In genomic region chr11:35182317-35182939, GRCh38 we compare ENCODE assay signal across 8 cellular contexts. TPM values are rescaled to one million over a fixed set of nuclear protein-coding genes. Genes with fewer than 3 reads are reported as not detected.
A peak's percentile ranks its signal among the peaks of the same experiment; 100 is the strongest.
DNase-seq lines count a peak whose midpoint lies in the region; ATAC-seq and TF ChIP-seq lines count a peak whose summit lies in the region.

No MANE protein-coding gene starts in this region.

- H3K9me3 ChIP-seq in trophoblast cell (ENCODE audit: insufficient read depth, low read depth, low read length): no peaks in the 10 kb centered on the region

- no CpG with 5 or more reads among the region's 6 CpGs for WGBS in trophoblast cell (ENCODE audit: extremely low coverage, insufficient coverage, insufficient read length)

- peaks cover 31% of the 10 kb centered on the region for H3K36me3 Mint-ChIP-seq in natural killer cell

- no peak overlapping the region for H4K91ac ChIP-seq in trophoblast cell (ENCODE audit: low read depth, low read length)

- no peak overlapping the region for H3K23ac ChIP-seq in trophoblast cell (ENCODE audit: low read length)

- no peak overlapping the region for H2AK5ac ChIP-seq in trophoblast cell (ENCODE audit: low read length)

- peak overlapping the region; percentile 57 to 70 for H3K27ac Mint-ChIP-seq in natural killer cell

- H3K18ac ChIP-seq in trophoblast cell (ENCODE audit: low read length): no peak overlapping the region

- DNase-seq in HT-29 (ENCODE audit: low spot score): peak; percentile 34
- no peak for DNase-seq in natural killer cell
- no peak for DNase-seq in trophoblast cell
- DNase-seq in activated effector memory CD4-positive, alpha-beta T cell treated with Interleukin-2 at 50 U/mL for 16 hours: no peak
- no peak for DNase-seq in NCI-H187 (lab: John Stamatoyannopoulos, UW)
- no peak for DNase-seq in NK-92 treated with Interleukin-12 subunit alpha and Interleukin-12 subunit beta, amount 100 ng/mL, for 24 hours (lab: John Stamatoyannopoulos, UW)

- H3K79me2 ChIP-seq in trophoblast cell (ENCODE audit: control insufficient read depth, insufficient read depth, low read length, poor library complexity): no peaks in the 10 kb centered on the region

- H3K36me3 ChIP-seq in trophoblast cell (ENCODE audit: control insufficient read depth in 1 of 2, insufficient read depth in 2 of 2, low read length in 2 of 2): no peaks in the 10 kb centered on the region

- H3K14ac ChIP-seq in trophoblast cell (ENCODE audit: low read length): no peak overlapping the region

- no peak overlapping the region for H3K4me2 ChIP-seq in trophoblast cell (ENCODE audit: low read length)

- no peak overlapping the region for H3K4ac ChIP-seq in trophoblast cell (ENCODE audit: low read depth, low read length)

- intact Hi-C loops in natural killer cell (cut with micrococcal nuclease): no loop called here

- H4K8ac ChIP-seq in trophoblast cell (ENCODE audit: low read depth, low read length): no peak overlapping the region

- ATAC-seq in GM18873 (IDR thresholded peaks at IDR 0.05; ENCODE audit: low FRiP score, unreplicated experiment): peak; percentile 73
- ATAC-seq in GM21786 (IDR thresholded peaks at IDR 0.05; ENCODE audit: unreplicated experiment): peak; percentile 80
- ATAC-seq in natural killer cell: peak in 1 of 3 donors; percentile 33

- no peak overlapping the region for H3K4me3 Mint-ChIP-seq in natural killer cell

- H2BK5ac ChIP-seq in trophoblast cell (ENCODE audit: low read depth, low read length, poor library complexity): no peak overlapping the region

- no peak overlapping the region for H3K9ac ChIP-seq in trophoblast cell (ENCODE audit: low read length)

- H3K4me1 Mint-ChIP-seq in natural killer cell: peaks cover 51 to 66% of the 10 kb centered on the region in 2 donors

- H3K27me3 Mint-ChIP-seq in natural killer cell (ENCODE audit: low read depth in 2 of 2): no peaks in the 10 kb centered on the region

- H2BK12ac ChIP-seq in trophoblast cell (ENCODE audit: low read length): no peak overlapping the region

- no peak overlapping the region for H3K4me3 ChIP-seq in trophoblast cell (ENCODE audit: low read depth, low read length)

- TF ChIP-seq CTCF in natural killer cell (IDR thresholded peaks at IDR 0.05): no peak

- no peak overlapping the region for H3K27ac ChIP-seq in trophoblast cell (ENCODE audit: low read depth, low read length)

- no peak overlapping the region for H4K12ac ChIP-seq in trophoblast cell (ENCODE audit: low read depth, low read length)

- H3K79me1 ChIP-seq in trophoblast cell (ENCODE audit: low read length): no peaks in the 10 kb centered on the region

- no peaks in the 10 kb centered on the region for H3K9me3 Mint-ChIP-seq in natural killer cell

- peaks cover 0 to 2% of the 10 kb centered on the region in 2 experiments for H3K4me1 ChIP-seq in trophoblast cell (ENCODE audit: control insufficient read depth in 1 of 2, insufficient read depth in 2 of 2, low read length in 2 of 2)

- no peak overlapping the region for H2BK120ac ChIP-seq in trophoblast cell (ENCODE audit: insufficient read depth, low read length, poor library complexity)

- no peak overlapping the region for H2AFZ ChIP-seq in trophoblast cell (ENCODE audit: insufficient read depth, low read length, poor library complexity)

- H3K27me3 ChIP-seq in trophoblast cell (ENCODE audit: insufficient read depth, low read length): no peaks in the 10 kb centered on the region

RNA-seq across cellular contexts. Expression of gene CD44, which starts 43.5 kb away (rescaled TPM):
- 148 and 159 TPM in 2 replicates for total RNA-seq in HT-29 (2014; rRNA removed; shearing (Covaris generic))
- 100 to 1,000 TPM; 354 to 638 (median 490) TPM for total RNA-seq in natural killer cell
- polyA plus RNA-seq in trophoblast cell (2013): 15.1 and 16.7 TPM in 2 replicates
